26 cellular contexts compared by ENCODE assay signal in the genomic region with DNA sequence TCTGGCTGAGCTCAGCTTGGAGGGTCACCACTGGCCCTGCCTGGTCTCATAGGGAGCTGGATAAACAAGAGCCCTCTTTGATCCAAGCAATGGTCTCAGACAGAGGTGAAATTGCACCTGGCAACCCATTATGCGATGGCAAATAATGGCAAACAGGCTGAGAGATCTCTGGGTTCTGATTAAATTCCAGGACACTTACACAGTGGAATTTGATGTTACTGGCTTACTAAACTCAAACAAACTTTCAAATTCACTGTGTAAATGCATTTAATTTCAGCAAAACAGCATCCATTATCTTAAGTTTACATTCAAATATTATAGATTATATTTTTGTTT. TPM values are rescaled to one million over a fixed set of nuclear protein-coding genes. Genes with fewer than 3 reads are reported as not detected.
DNase-seq lines count a peak whose midpoint lies in the region; FAIRE-seq and TF ChIP-seq lines count a peak whose summit lies in the region.
"Had no signal": no experiment of that assay in that cellular context is flagged by ENCODE, and none has a peak within 500 bp of the region (broad histone marks: within the 10 kb centered on the region; RNA-seq: fewer than 3 reads in every experiment).

No MANE protein-coding gene starts in this region.

- no peaks in the 10 kb centered on the region for H3K27me3 ChIP-seq in Caco-2 (replicated peaks; ENCODE audit: control insufficient read depth, insufficient read depth, low read length)
- H3K27me3 ChIP-seq in astrocyte (ENCODE audit: insufficient read depth, low read length) = no peaks in the 10 kb centered on the region
- no peaks in the 10 kb centered on the region for H3K27me3 ChIP-seq in BE2C
- H3K27me3 ChIP-seq: adrenal gland, hepatocyte, testis had no signal

- H3K79me2 ChIP-seq in astrocyte (ENCODE audit: insufficient read depth, low read length) = no peaks in the 10 kb centered on the region
- H3K79me2 ChIP-seq: hepatocyte had no signal

- no peaks in the 10 kb centered on the region for H3K9me3 Mint-ChIP-seq in Caco-2 (ENCODE audit: unreplicated experiment)
- no peaks in the 10 kb centered on the region for H3K9me3 Mint-ChIP-seq in HFFc6
- no peaks in the 10 kb centered on the region for H3K9me3 Mint-ChIP-seq in astrocyte (ENCODE audit: unreplicated experiment)
- H3K9me3 Mint-ChIP-seq in progenitor cell of endocrine pancreas (ENCODE audit: low read depth) = no peaks in the 10 kb centered on the region
- H3K9me3 Mint-ChIP-seq: activated T-cell treated with anti-CD3 and anti-CD28 coated beads, Interleukin-2, amount 50 U/mL, for 72 hours; GM23338; natural killer cell had no signal

- H3K27me3 Mint-ChIP-seq in Caco-2 (ENCODE audit: insufficient read depth, unreplicated experiment) = no peaks in the 10 kb centered on the region
- H3K27me3 Mint-ChIP-seq in HFFc6 (ENCODE audit: insufficient read depth) = no peaks in the 10 kb centered on the region
- H3K27me3 Mint-ChIP-seq in astrocyte (ENCODE audit: low read depth, unreplicated experiment) = no peaks in the 10 kb centered on the region
- H3K27me3 Mint-ChIP-seq in progenitor cell of endocrine pancreas = no peaks in the 10 kb centered on the region

- no peaks in the 10 kb centered on the region for H4K20me1 ChIP-seq in astrocyte (ENCODE audit: insufficient read depth, low read length)

- FAIRE-seq in astrocyte (lab: Jason Lieb, UNC) = no peak
- no peak for FAIRE-seq in H54 (lab: Jason Lieb, UNC)
- FAIRE-seq: frontal cortex, GM12891 had no signal

- H3K9me3 ChIP-seq in Caco-2 (no peaks in the 10 kb centered on the region), astrocyte (ENCODE audit: insufficient read depth, low read depth, low read length) (no peaks in the 10 kb centered on the region), BE2C (no peaks in the 10 kb centered on the region)
- H3K9me3 ChIP-seq: adrenal gland, left ventricle myocardium inferior, testis had no signal

- no peak for TF ChIP-seq POLR2A in H54 (IDR thresholded peaks at IDR 0.05; ENCODE audit: low read depth, low read length)

- DNase-seq in Caco-2 (peak; percentile 23 to 49), HFFc6 (no peak), astrocyte (ENCODE audit: low read depth) (no peak), kidney tubule cell (ENCODE audit: low spot score) (peak; percentile 42), coronary artery (ENCODE audit: low spot score) (no peak), progenitor cell of endocrine pancreas (ENCODE audit: low spot score, unreplicated experiment) (no peak), BE2C (no peak), H54 (ENCODE audit: insufficient read length, low spot score) (no peak)
- DNase-seq: activated CD4-positive, alpha-beta T cell treated with anti-CD3 and anti-CD28 coated beads for 48 hours; activated naive CD4-positive, alpha-beta T cell; activated T-cell treated with anti-CD3 and anti-CD28 coated beads, Interleukin-2, amount 50 U/mL, for 72 hours; adrenal gland; effector CD4-positive, alpha-beta T cell; left ventricle myocardium inferior; natural killer cell; NCI-H1092 treated with DMSO at 0.1 percent for 48 hours; NCI-H1930; NCI-H526; stimulated activated naive CD8-positive, alpha-beta T cell treated with anti-CD3 and anti-CD28 coated beads, Interleukin-15, Interleukin-2, amounts not matched to agents 100 U/mL and 50 U/mL, for 24 hours; testis had no signal

- no peak overlapping the region for H3K9ac ChIP-seq in astrocyte (ENCODE audit: low read length)

- H3K4me1 ChIP-seq in Caco-2 (peaks cover 69% of the 10 kb centered on the region), astrocyte (ENCODE audit: insufficient read depth, low read length) (peaks cover 40% of the 10 kb centered on the region), BE2C (peaks cover 4% of the 10 kb centered on the region; the same call in 1 of the 2 replicates)

- H3K4me2 ChIP-seq in astrocyte (ENCODE audit: low read length) = no peak overlapping the region
- H3K4me2 ChIP-seq: GM23338, hepatocyte had no signal

- no peak overlapping the region for H2AFZ ChIP-seq in astrocyte (ENCODE audit: low read depth, low read length)
- H2AFZ ChIP-seq: GM23338, hepatocyte had no signal

- no peak overlapping the region for H3K27ac Mint-ChIP-seq in Caco-2 (ENCODE audit: unreplicated experiment)
- H3K27ac Mint-ChIP-seq in HFFc6 = peak overlapping the region; percentile 50
- H3K27ac Mint-ChIP-seq in astrocyte (ENCODE audit: unreplicated experiment) = peak overlapping the region; percentile 45
- no peak overlapping the region for H3K27ac Mint-ChIP-seq in progenitor cell of endocrine pancreas
- H3K27ac Mint-ChIP-seq: GM23338, natural killer cell had no signal

- no peaks in the 10 kb centered on the region for H3K36me3 Mint-ChIP-seq in Caco-2 (ENCODE audit: insufficient read depth, unreplicated experiment)
- H3K36me3 Mint-ChIP-seq in HFFc6 (ENCODE audit: low read depth) = no peaks in the 10 kb centered on the region
- no peaks in the 10 kb centered on the region for H3K36me3 Mint-ChIP-seq in astrocyte (ENCODE audit: low read depth, unreplicated experiment)
- no peaks in the 10 kb centered on the region for H3K36me3 Mint-ChIP-seq in progenitor cell of endocrine pancreas (ENCODE audit: insufficient read depth)
- H3K36me3 Mint-ChIP-seq: natural killer cell had no signal

- H3K36me3 ChIP-seq in Caco-2 (ENCODE audit: control insufficient read depth, insufficient read depth, low read length) (no peaks in the 10 kb centered on the region), astrocyte (ENCODE audit: insufficient read depth, low read length) (no peaks in the 10 kb centered on the region), BE2C (no peaks in the 10 kb centered on the region)
- H3K36me3 ChIP-seq: adrenal gland, left ventricle myocardium inferior had no signal

- H3K4me3 ChIP-seq in Caco-2 (ENCODE audit: low read depth, low read length) (no peak overlapping the region), astrocyte (ENCODE audit: insufficient read depth, low read depth, low read length) (no peak overlapping the region), coronary artery (no peak overlapping the region), BE2C (ENCODE audit: low read depth, low read length) (no peak overlapping the region)
- H3K4me3 ChIP-seq: adrenal gland, GM23338, hepatocyte, left ventricle myocardium inferior, skin epidermis, testis had no signal

- no peak for TF ChIP-seq CTCF in Caco-2 (IDR thresholded peaks at IDR 0.05; ENCODE audit: insufficient read depth in 1 of 2, low read depth in 1 of 2, low read length in 1 of 2, severe bottlenecking in 1 of 2, unreplicated experiment in 1 of 2)
- no peak for TF ChIP-seq CTCF in HFFc6 (IDR thresholded peaks at IDR 0.05)
- no peak for TF ChIP-seq CTCF in astrocyte (IDR thresholded peaks at IDR 0.05; ENCODE audit: insufficient read depth, low read depth, low read length)
- no peak for TF ChIP-seq CTCF in coronary artery (IDR thresholded peaks at IDR 0.05)
- no peak for TF ChIP-seq CTCF in progenitor cell of endocrine pancreas (IDR thresholded peaks at IDR 0.05; ENCODE audit: unreplicated experiment)
- TF ChIP-seq CTCF in BE2C (IDR thresholded peaks at IDR 0.05; ENCODE audit: low read depth, low read length) = no peak

- peaks cover 39% of the 10 kb centered on the region for H3K4me1 Mint-ChIP-seq in Caco-2 (ENCODE audit: low read depth, unreplicated experiment)
- peaks cover 97% of the 10 kb centered on the region for H3K4me1 Mint-ChIP-seq in HFFc6 (ENCODE audit: low read depth)
- peaks cover 57% of the 10 kb centered on the region for H3K4me1 Mint-ChIP-seq in astrocyte (ENCODE audit: low read depth, unreplicated experiment)
- peaks cover 47% of the 10 kb centered on the region for H3K4me1 Mint-ChIP-seq in progenitor cell of endocrine pancreas (ENCODE audit: low read depth)

- no peak overlapping the region for H3K27ac ChIP-seq in astrocyte (ENCODE audit: low read depth, low read length)
- no peak overlapping the region for H3K27ac ChIP-seq in coronary artery
- H3K27ac ChIP-seq: adrenal gland, hepatocyte, left ventricle myocardium inferior, testis, VCaP had no signal

- no peak overlapping the region for H3K4me3 Mint-ChIP-seq in Caco-2 (ENCODE audit: unreplicated experiment)
- H3K4me3 Mint-ChIP-seq in HFFc6 = no peak overlapping the region
- H3K4me3 Mint-ChIP-seq in astrocyte (ENCODE audit: unreplicated experiment) = no peak overlapping the region
- no peak overlapping the region for H3K4me3 Mint-ChIP-seq in progenitor cell of endocrine pancreas (ENCODE audit: low read depth)
- H3K4me3 Mint-ChIP-seq: GM23338, natural killer cell had no signal

- intact Hi-C loops in Caco-2 (cut with micrococcal nuclease; ENCODE audit: unreplicated experiment) = no loop called here

- CTCF ChIA-PET in Caco-2 (lab: Charles Lee) = interaction anchor here (0.5 kb wide), 1 partner anchor 526 kb away, joined by 3 read pairs; no protein-coding TSS in a partner anchor

- POLR2A ChIA-PET in Caco-2 (lab: Charles Lee) = no interaction called here

- BruUV-seq in Caco-2 (replicated peaks; lab: Mats Ljungman, UMichigan) = no TSS peak

RNA-seq across cellular contexts. Expression of a gene that starts 19.5 kb away (rescaled TPM):
- total RNA-seq in Caco-2 (2022) = 0.19 and 0.48 TPM in 2 replicates
- 1 to 10 TPM in 1 of 6 experiments, under 1 TPM in 5; 0.31 to 1.1 (median 0.47) TPM for total RNA-seq in HFFc6 (2021; fragmentation: NEBNext Ultra II Directional; extraction: Animal tissue kit (Norgen Biotek cat#: 25700))
- 1.6 and 2.3 TPM in 2 replicates for total RNA-seq in astrocyte
- 18.8 and 23.4 TPM in 2 replicates for total RNA-seq in progenitor cell of endocrine pancreas
- polyA plus RNA-seq in BE2C (2012; ENCODE audit: insufficient read depth, insufficient read length, low read depth) = 0.57 TPM

Comparison
In these comparisons a context has a peak if more than half of its experiments do, and no peak if none do; other contexts are left out.
1. DNase-seq: peak in Caco-2 (2 of 2) and kidney tubule cell (single experiment); none in HFFc6 (single experiment), astrocyte (single experiment), coronary artery (single experiment), progenitor cell of endocrine pancreas (single experiment), BE2C (single experiment) and H54 (single experiment).
2. H3K27ac Mint-ChIP-seq: peak in HFFc6 (single experiment) and astrocyte (single experiment); none in Caco-2 (single experiment) and progenitor cell of endocrine pancreas (single experiment).